Comparison of ENCODE assay signal across 14 cellular contexts in genomic region chr3:136734382-136735070, GRCh38. TPM values are rescaled to one million over a fixed set of nuclear protein-coding genes. Genes with fewer than 3 reads are reported as not detected.
DNase-seq lines count a peak whose midpoint lies in the region; ATAC-seq, FAIRE-seq and TF ChIP-seq lines count a peak whose summit lies in the region.
"Had no signal": no experiment of that assay in that cellular context is flagged by ENCODE, and none has a peak within 500 bp of the region (broad histone marks: within the 10 kb centered on the region; RNA-seq: fewer than 3 reads in every experiment).

No MANE protein-coding gene starts in this region.

- no peak for TF ChIP-seq POLR2A in HCT116 (IDR thresholded peaks at IDR 0.05; ENCODE audit: borderline replicate concordance, extremely low read depth, insufficient read depth, insufficient read length)
- no peak for TF ChIP-seq POLR2A in HepG2 (IDR thresholded peaks at IDR 0.05; ENCODE audit: insufficient read depth in 1 of 2, low read depth in 2 of 2, low read length in 2 of 2)
- TF ChIP-seq POLR2A in esophagus muscularis mucosa (IDR thresholded peaks at IDR 0.05; ENCODE audit: low read depth): no peak

- no peaks in the 10 kb centered on the region for H3K27me3 ChIP-seq in CD8-positive, alpha-beta memory T cell (ENCODE audit: insufficient read depth, low read length, poor library complexity, severe bottlenecking)
- H3K27me3 ChIP-seq in HCT116 (ENCODE audit: insufficient read depth, low read length): no peaks in the 10 kb centered on the region
- no peaks in the 10 kb centered on the region for H3K27me3 ChIP-seq in HepG2 (ENCODE audit: control insufficient read depth in 1 of 2, insufficient read depth in 2 of 2, low read length in 2 of 2)
- no peaks in the 10 kb centered on the region for H3K27me3 ChIP-seq in small intestine (ENCODE audit: control insufficient read depth in 2 of 2, insufficient read depth in 2 of 2, low read length in 2 of 2)
- no peaks in the 10 kb centered on the region for H3K27me3 ChIP-seq in esophagus muscularis mucosa
- H3K27me3 ChIP-seq: colonic mucosa had no signal

- no peaks in the 10 kb centered on the region for H3K27me3 Mint-ChIP-seq in CD8-positive, alpha-beta memory T cell
- no peaks in the 10 kb centered on the region for H3K27me3 Mint-ChIP-seq in activated CD8-positive, alpha-beta T cell treated with anti-CD3 and anti-CD28 coated beads, Interleukin-2, amount 10 ng/mL, durations not matched to agents 7 days and 5 days (ENCODE audit: low read depth)

- peak overlapping the region; percentile 19 for H3K4me2 ChIP-seq in HCT116 (ENCODE audit: low read length)
- H3K4me2 ChIP-seq in HepG2 (ENCODE audit: low read depth, low read length): peak overlapping the region; percentile 38

- peak overlapping the region in 7 of 8 donors; percentile 5 to 91 (median 56) for H3K27ac Mint-ChIP-seq in CD8-positive, alpha-beta memory T cell
- H3K27ac Mint-ChIP-seq in activated CD8-positive, alpha-beta T cell treated with anti-CD3 and anti-CD28 coated beads, Interleukin-2, amount 10 ng/mL, durations not matched to agents 7 days and 5 days: no peak overlapping the region

- RAD21 ChIA-PET in HCT116 (lab: Charles Lee; ENCODE audit: low non-redundant PET in 1 of 2, low total read pairs in 2 of 2, uncharacterized antibody in 2 of 2, unreplicated experiment in 2 of 2): no interaction called here

- H3K9me2 ChIP-seq in HCT116 (ENCODE audit: insufficient read depth): no peaks in the 10 kb centered on the region

- no peaks in the 10 kb centered on the region for H3K9me3 Mint-ChIP-seq in CD8-positive, alpha-beta memory T cell
- H3K9me3 Mint-ChIP-seq in activated CD8-positive, alpha-beta T cell treated with anti-CD3 and anti-CD28 coated beads, Interleukin-2, amount 10 ng/mL, durations not matched to agents 7 days and 5 days (ENCODE audit: insufficient read depth): no peaks in the 10 kb centered on the region
- H3K9me3 Mint-ChIP-seq: activated T-helper 2 cell treated with anti-CD3 and anti-CD28 coated beads, Interferon-gamma antibody, Interleukin-2, Interleukin-4, amounts not matched to agents 10 μg/mL and 5 μg/mL and 100 μg/mL, durations not matched to agents 14 hours and 24 hours and 36 hours had no signal

- TF ChIP-seq EP300 in HepG2 (IDR thresholded peaks at IDR 0.05; ENCODE audit: low read depth in 2 of 2, low read length in 2 of 2): no peak
- no peak for TF ChIP-seq EP300 in HepG2 (CRISPR knock-in tag; IDR thresholded peaks at IDR 0.05; ENCODE audit: borderline replicate concordance)
- no peak for TF ChIP-seq EP300 in esophagus muscularis mucosa (IDR thresholded peaks at IDR 0.05)

- H3K36me3 ChIP-seq in CD8-positive, alpha-beta memory T cell (ENCODE audit: insufficient read depth, low read length): no peaks in the 10 kb centered on the region
- no peaks in the 10 kb centered on the region for H3K36me3 ChIP-seq in HCT116 (ENCODE audit: control insufficient read depth in 1 of 2, insufficient read depth in 2 of 2, low read length in 2 of 2)
- no peaks in the 10 kb centered on the region; a peak in 1 of 5 replicates for H3K36me3 ChIP-seq in HepG2 (replicated peaks in 1 of 2; ENCODE audit: control insufficient read depth in 1 of 2, insufficient read depth in 2 of 2, low read length in 2 of 2)
- no peaks in the 10 kb centered on the region for H3K36me3 ChIP-seq in small intestine (ENCODE audit: control insufficient read depth in 2 of 2, insufficient read depth in 2 of 2, low read length in 2 of 2)
- H3K36me3 ChIP-seq in esophagus muscularis mucosa: peaks cover 0 to 6% (median 0%) of the 10 kb centered on the region in 4 donors
- H3K36me3 ChIP-seq: colonic mucosa had no signal

- H3K9ac ChIP-seq in HCT116 (ENCODE audit: low read length) (no peak overlapping the region), HepG2 (ENCODE audit: insufficient read depth, low read depth, low read length) (peak overlapping the region; percentile 31; the same call in 1 of the 2 replicates)

- H3K9me3 ChIP-seq in CD8-positive, alpha-beta memory T cell (ENCODE audit: low read length): no peaks in the 10 kb centered on the region
- H3K9me3 ChIP-seq in HCT116 (ENCODE audit: control insufficient read depth in 1 of 2, insufficient read depth in 1 of 2, low read depth in 1 of 2, low read length in 2 of 2): no peaks in the 10 kb centered on the region
- no peaks in the 10 kb centered on the region for H3K9me3 ChIP-seq in HepG2 (ENCODE audit: low read length)
- no peaks in the 10 kb centered on the region for H3K9me3 ChIP-seq in small intestine (ENCODE audit: control insufficient read depth, low read depth)
- H3K9me3 ChIP-seq in esophagus muscularis mucosa: no peaks in the 10 kb centered on the region
- H3K9me3 ChIP-seq: colonic mucosa had no signal

- no peak overlapping the region for H3K27ac ChIP-seq in CD8-positive, alpha-beta memory T cell (ENCODE audit: low read depth, low read length)
- no peak overlapping the region for H3K27ac ChIP-seq in HCT116 (ENCODE audit: low read depth, low read length)
- H3K27ac ChIP-seq in HepG2 (ENCODE audit: extremely low read length, insufficient read depth, low read length): peak overlapping the region; percentile 42
- H3K27ac ChIP-seq in small intestine (ENCODE audit: low read depth in 1 of 2, low read length in 1 of 2): no peak overlapping the region
- no peak overlapping the region for H3K27ac ChIP-seq in esophagus muscularis mucosa (replicated peaks in 1 of 4)
- H3K27ac ChIP-seq: colonic mucosa had no signal

- TF ChIP-seq RAD21 in HCT116 (IDR thresholded peaks at IDR 0.05; ENCODE audit: low read depth) (no peak), HepG2 (CRISPR knock-in tag; IDR thresholded peaks at IDR 0.05) (no peak)

- no peak overlapping the region for H3K4me3 ChIP-seq in CD8-positive, alpha-beta memory T cell (ENCODE audit: low read length)
- H3K4me3 ChIP-seq in HCT116 (replicated peaks in 1 of 2; ENCODE audit: low read depth in 1 of 2, low read length in 2 of 2) (no peak overlapping the region), HepG2 (replicated peaks in 1 of 3; ENCODE audit: insufficient read depth in 1 of 3, low read depth in 2 of 3, low read length in 3 of 3) (no peak overlapping the region; a peak in 1 of 6 replicates), small intestine (ENCODE audit: low read depth in 1 of 2, low read length in 2 of 2) (no peak overlapping the region), esophagus muscularis mucosa (no peak overlapping the region)
- H3K4me3 ChIP-seq: colonic mucosa had no signal

- H4K20me1 ChIP-seq in HCT116 (ENCODE audit: insufficient read depth) (no peaks in the 10 kb centered on the region), HepG2 (ENCODE audit: insufficient read depth, low read length) (peaks cover 5% of the 10 kb centered on the region; the same call in 1 of the 2 replicates)

- CTCF ChIA-PET in CD8-positive, alpha-beta memory T cell (lab: Charles Lee): interaction anchor here (1.2 to 2.8 kb wide), 2 partner anchors 14 to 18 kb away, joined by 3 to 12 read pairs; partner anchors contain the start of gene STAG1
- CTCF ChIA-PET in HCT116 (lab: Charles Lee) (no interaction called here), HepG2 (lab: Yijun Ruan, JAX; ENCODE audit: low intra/inter-chr PET ratio, low total read pairs) (interaction anchor here (1.2 kb wide), 1 partner anchor 17 kb away, joined by 4 read pairs; the partner anchor contains the start of gene STAG1)
- CTCF ChIA-PET in activated CD8-positive, alpha-beta T cell treated with anti-CD3 and anti-CD28 coated beads, Interleukin-2, amount 10 ng/mL, durations not matched to agents 7 days and 5 days (lab: Charles Lee): interaction anchor here (0.7 to 1.5 kb wide), 4 partner anchors 12 to 428 kb away, joined by 3 to 7 read pairs (median 4); partner anchors contain the start of gene STAG1

- intact Hi-C loops in HCT116 (cut with micrococcal nuclease): no loop called here
- intact Hi-C loops in HepG2 (cut with micrococcal nuclease; ENCODE audit: unreplicated experiment): loop anchor here (5.0 kb wide), 1 partner anchor 107 kb away; no protein-coding TSS in a partner anchor
- intact Hi-C loops in esophagus muscularis mucosa (cut with DNase I): no loop called here

- ATAC-seq in HCT116 (peak; percentile 63), HepG2 (peak; percentile 69)
- peak; percentile 49 for ATAC-seq in activated CD8-positive, alpha-beta T cell treated with anti-CD3 and anti-CD28 coated beads, Interleukin-2, amount 10 ng/mL, durations not matched to agents 7 days and 5 days

- H3K4me3 Mint-ChIP-seq in CD8-positive, alpha-beta memory T cell: peak overlapping the region in 1 of 7 donors; percentile 4
- H3K4me3 Mint-ChIP-seq in activated CD8-positive, alpha-beta T cell treated with anti-CD3 and anti-CD28 coated beads, Interleukin-2, amount 10 ng/mL, durations not matched to agents 7 days and 5 days: no peak overlapping the region

- POLR2A ChIA-PET in CD8-positive, alpha-beta memory T cell (lab: Charles Lee): no interaction called here
- POLR2A ChIA-PET in HCT116 (lab: Charles Lee) (no interaction called here), HepG2 (lab: Yijun Ruan, JAX) (no interaction called here)
- POLR2A ChIA-PET in activated CD8-positive, alpha-beta T cell treated with anti-CD3 and anti-CD28 coated beads, Interleukin-2, amount 10 ng/mL, durations not matched to agents 7 days and 5 days (lab: Charles Lee): interaction anchor here (0.6 to 1.1 kb wide), 3 partner anchors 18 to 493 kb away, joined by 3 to 4 read pairs (median 3); no protein-coding TSS in a partner anchor

- in situ Hi-C loops in HepG2 (cut with HindIII; ENCODE audit: extremely low pct_ligation_motif_present, low pct_unique_long_range_greater_than_20kb): loop anchor here (25.0 kb wide), 1 partner anchor 172 kb away; no protein-coding TSS in a partner anchor

- H3K4me1 Mint-ChIP-seq in CD8-positive, alpha-beta memory T cell: peaks cover 51 to 79% (median 69%) of the 10 kb centered on the region in 3 donors
- H3K4me1 Mint-ChIP-seq in activated CD8-positive, alpha-beta T cell treated with anti-CD3 and anti-CD28 coated beads, Interleukin-2, amount 10 ng/mL, durations not matched to agents 7 days and 5 days (ENCODE audit: low read depth): peaks cover 39% of the 10 kb centered on the region

- DNase-seq in CD8-positive, alpha-beta memory T cell: peak in 1 of 5 donors; percentile 24
- DNase-seq in HCT116 (ENCODE audit: low read depth, low spot score): no peak
- no peak for DNase-seq in activated CD8-positive, alpha-beta T cell treated with anti-CD3 and anti-CD28 coated beads, Interleukin-2, amount 10 ng/mL, durations not matched to agents 7 days and 5 days
- DNase-seq in HepG2 (ENCODE audit: low spot score): peak; percentile 59
- no peak for DNase-seq in SHP77 (lab: John Stamatoyannopoulos, UW)
- DNase-seq in activated gamma-delta T cell treated with Interleukin-2 at 50 U/mL for 16 hours: no peak
- DNase-seq in small intestine: no peak
- no peak for DNase-seq in esophagus muscularis mucosa (ENCODE audit: extremely low spot score)
- DNase-seq: colonic mucosa; DMS53; NCI-H526 treated with DMSO at 0.1 percent for 48 hours; stimulated activated CD4-positive, alpha-beta T cell treated with anti-CD3 and anti-CD28 coated beads, Interleukin-15, amount 100 ng/mL, for 24 hours; stimulated activated naive CD4-positive, alpha-beta T cell treated with Interleukin-2 at 50 U/mL for 16 hours had no signal

- peak in 2 of 3 experiments; percentile 24 to 38; a peak in 2 of 6 replicates for TF ChIP-seq CTCF in HCT116 (IDR thresholded peaks at IDR 0.05 in 2 of 3, conservative IDR thresholded peaks at IDR 0.05 in 1 of 3; ENCODE audit: borderline replicate concordance in 1 of 3, insufficient read depth in 1 of 3, low read depth in 2 of 3, low read length in 2 of 3)
- peak; percentile 37 for TF ChIP-seq CTCF in HepG2 (CRISPR knock-in tag; IDR thresholded peaks at IDR 0.05)
- no peak for TF ChIP-seq CTCF in esophagus muscularis mucosa (IDR thresholded peaks at IDR 0.05)

- peaks cover 0 to 16% (median 6%) of the 10 kb centered on the region in 3 donors for H3K36me3 Mint-ChIP-seq in CD8-positive, alpha-beta memory T cell
- peaks cover 14% of the 10 kb centered on the region for H3K36me3 Mint-ChIP-seq in activated CD8-positive, alpha-beta T cell treated with anti-CD3 and anti-CD28 coated beads, Interleukin-2, amount 10 ng/mL, durations not matched to agents 7 days and 5 days (ENCODE audit: low read depth)

- no peak overlapping the region for H2AFZ ChIP-seq in HCT116 (ENCODE audit: low read depth, low read length, poor library complexity, severe bottlenecking)
- H2AFZ ChIP-seq in HepG2 (ENCODE audit: low read length): no peak overlapping the region

- H3K79me2 ChIP-seq in HCT116 (ENCODE audit: insufficient read depth, low read length): peaks cover 94% of the 10 kb centered on the region
- peaks cover 85% of the 10 kb centered on the region for H3K79me2 ChIP-seq in HepG2 (ENCODE audit: insufficient read depth, low read length)

- no peak for FAIRE-seq in HepG2 (lab: Jason Lieb, UNC)
- no peak for FAIRE-seq in small intestine (lab: Jason Lieb, UNC)

- no TSS peak for BruUV-seq in HCT116 (replicated peaks; lab: Mats Ljungman, UMichigan)
- BruUV-seq in HepG2 (replicated peaks; lab: Mats Ljungman, UMichigan): no TSS peak

- 61% methylated on average over 3 of the region's 3 CpGs for WGBS in HepG2 (ENCODE audit: low lambda C conversion rate)
- WGBS in small intestine, 3 donors: 59 to 65% (median 63%) methylated on average over 3 of the region's 3 CpGs
- 49% methylated on average over 3 of the region's 3 CpGs for WGBS in esophagus muscularis mucosa

- peaks cover 37% of the 10 kb centered on the region for H3K4me1 ChIP-seq in CD8-positive, alpha-beta memory T cell (ENCODE audit: insufficient read depth, low read length)
- peaks cover 16 to 26% of the 10 kb centered on the region in 2 experiments for H3K4me1 ChIP-seq in HCT116 (ENCODE audit: control insufficient read depth in 1 of 2, insufficient read depth in 2 of 2, low read length in 2 of 2)
- peaks cover 60% of the 10 kb centered on the region for H3K4me1 ChIP-seq in HepG2 (ENCODE audit: insufficient read depth, low read length)
- H3K4me1 ChIP-seq in small intestine (ENCODE audit: control insufficient read depth in 2 of 2, insufficient read depth in 1 of 2, low read depth in 1 of 2, low read length in 1 of 2): peaks cover 6 to 11% of the 10 kb centered on the region in 2 donors
- peaks cover 26 to 69% (median 32%) of the 10 kb centered on the region in 4 donors for H3K4me1 ChIP-seq in esophagus muscularis mucosa

RNA-seq across cellular contexts. Expression of gene STAG1, which starts 17.7 kb away (rescaled TPM):
- 10 to 100 TPM; 58.5 to 61.4 TPM for total RNA-seq in CD8-positive, alpha-beta memory T cell
- polyA plus RNA-seq in CD8-positive, alpha-beta memory T cell: 19.0 TPM
- total RNA-seq in HCT116 (2021; ENCODE audit: unreplicated experiment) (29.4 TPM), HepG2 (2016; rRNA removed; fragmentation: Illumina TruSeq; extraction: Trizol) (25.9 and 37.8 TPM in 2 replicates), esophagus muscularis mucosa (10 to 100 TPM; 32.6 to 44.0 (median 40.5) TPM)
- 7.4 and 10.9 TPM in 2 replicates for polyA plus RNA-seq in HCT116 (2012)
- total RNA-seq in activated CD8-positive, alpha-beta T cell treated with anti-CD3 and anti-CD28 coated beads, Interleukin-2, amount 10 ng/mL, durations not matched to agents 7 days and 5 days: 10 to 100 TPM; 38.7 to 44.7 TPM
- total RNA-seq in HepG2 (2016; cell fraction: cytosol; rRNA removed; fragmentation: Illumina TruSeq; extraction: Trizol; ENCODE audit: low read depth): 12.4 and 13.3 TPM in 2 replicates
- total RNA-seq in HepG2 (2016; cell fraction: insoluble cytoplasmic fraction; rRNA removed; fragmentation: Illumina TruSeq; extraction: Trizol): 27.2 and 38.3 TPM in 2 replicates
- 13.0 and 13.7 TPM in 2 replicates for total RNA-seq in HepG2 (2016; cell fraction: membrane; rRNA removed; fragmentation: Illumina TruSeq; extraction: Trizol)
- 45.3 and 46.5 TPM in 2 replicates for total RNA-seq in HepG2 (2016; cell fraction: nucleus; rRNA removed; fragmentation: Illumina TruSeq; extraction: Trizol)
- polyA plus RNA-seq in HepG2 (2011; rRNA removed) (5.8 and 6.2 TPM in 2 replicates), small intestine (10 to 100 TPM in 2 of 3 donors, 1 to 10 TPM in 1; 10.0 to 12.7 (median 10.1) TPM)
- polyA plus RNA-seq in HepG2 (2011; cell fraction: cytosol; rRNA removed): 2.4 and 4.3 TPM in 2 replicates
- 2.8 and 4.2 TPM in 2 replicates for polyA plus RNA-seq in HepG2 (2011; cell fraction: nucleus; rRNA removed)
- 7.8 and 8.7 TPM in 2 replicates for polyA plus RNA-seq in HepG2 (2012)
- polyA plus RNA-seq in HepG2 (2016; cell fraction: cytosol; fragmentation: Illumina TruSeq; extraction: Trizol; ENCODE audit: low read depth): 1.00 and 1.1 TPM in 2 replicates
- polyA plus RNA-seq in HepG2 (2016; cell fraction: insoluble cytoplasmic fraction; fragmentation: Illumina TruSeq; extraction: Trizol; ENCODE audit: low read depth): 19.1 and 21.9 TPM in 2 replicates
- 2.9 and 3.1 TPM in 2 replicates for polyA plus RNA-seq in HepG2 (2016; cell fraction: membrane; fragmentation: Illumina TruSeq; extraction: Trizol; ENCODE audit: low read depth)
- polyA plus RNA-seq in HepG2 (2016; cell fraction: nucleus; fragmentation: Illumina TruSeq; extraction: Trizol; ENCODE audit: insufficient read depth, low read depth): 16.1 and 16.2 TPM in 2 replicates
- 5.2 and 17.2 TPM in 2 replicates for polyA minus RNA-seq in HepG2 (2011; rRNA and poly(A)+ RNA removed; ENCODE audit: low replicate concordance)
- 9.1 and 13.0 TPM in 2 replicates for polyA minus RNA-seq in HepG2 (2011; cell fraction: cytosol; rRNA and poly(A)+ RNA removed)
- polyA minus RNA-seq in HepG2 (2011; cell fraction: nucleus; rRNA and poly(A)+ RNA removed): 44.2 and 44.3 TPM in 2 replicates

Comparison
In these comparisons a context has a peak if more than half of its experiments do, and no peak if none do; other contexts are left out.
1. CTCF ChIP-seq: peak in HCT116 (2 of 3) and HepG2 (single experiment); none in esophagus muscularis mucosa (0 of 3).
2. Peak in every context shown above with its lines, with median percentiles within 50 percentile points of each other: ATAC-seq.